Comparison of ENCODE assay signal across 31 cellular contexts in the genomic region with DNA sequence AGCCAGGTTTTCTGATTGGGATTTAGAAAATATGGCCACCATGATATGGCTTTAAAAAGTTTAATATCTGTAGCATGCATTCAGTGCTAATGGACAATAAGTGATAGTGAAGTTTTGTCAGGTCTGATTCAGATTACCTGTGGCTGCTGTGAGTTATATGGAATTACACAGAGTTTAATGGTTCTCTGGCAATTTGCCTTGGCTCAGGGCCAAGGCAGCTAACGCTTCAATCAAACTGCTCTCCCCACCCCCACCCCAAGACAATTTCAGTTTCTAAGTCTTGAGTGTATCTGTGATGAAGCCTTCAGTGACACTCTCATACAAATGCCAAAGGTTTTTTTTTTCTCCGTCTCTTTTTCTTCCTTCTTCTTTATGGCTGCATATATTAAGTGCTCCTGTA.
A peak's percentile ranks its signal among the peaks of the same experiment; 100 is the strongest.
DNase-seq lines count a peak whose midpoint lies in the region; ATAC-seq and TF ChIP-seq lines count a peak whose summit lies in the region.
"Had no signal": no experiment of that assay in that cellular context is flagged by ENCODE, and none has a peak within 500 bp of the region (broad histone marks: within the 10 kb centered on the region; RNA-seq: fewer than 3 reads in every experiment).

No MANE protein-coding gene starts in this region.

- no peak overlapping the region for H3K27ac Mint-ChIP-seq in activated T-helper 1 cell treated with anti-CD3 and anti-CD28 coated beads, Interleukin-12 subunit alpha, Interleukin-12 subunit beta, Interleukin-2, Interleukin-4 antibody, amounts not matched to agents 30 ng/mL and 10 ng/mL and 1 ng/mL, durations not matched to agents 14 hours and 24 hours and 36 hours
- H3K27ac Mint-ChIP-seq: H9; natural killer cell; stimulated activated naive B cell treated with anti-CD40 and anti-IgM and Interleukin-4, amounts not matched to agents 10 μg/mL and 1 μg/mL and 100 μg/mL, for 72 hours; WTC11 had no signal

- H3K36me3 ChIP-seq in SJCRH30, result no peaks in the 10 kb centered on the region
- H3K36me3 ChIP-seq in right lobe of liver, result no peaks in the 10 kb centered on the region
- H3K36me3 ChIP-seq: BLaER1, ovary, spleen had no signal

- H3K27ac ChIP-seq in SJCRH30, result peak overlapping the region; percentile 67; the same call in 1 of the 2 replicates
- no peak overlapping the region for H3K27ac ChIP-seq in right lobe of liver
- H3K27ac ChIP-seq: BLaER1, epithelial cell of prostate, ovary, spleen had no signal

- H3K4me3 Mint-ChIP-seq in activated T-helper 1 cell treated with anti-CD3 and anti-CD28 coated beads, Interleukin-12 subunit alpha, Interleukin-12 subunit beta, Interleukin-2, Interleukin-4 antibody, amounts not matched to agents 30 ng/mL and 10 ng/mL and 1 ng/mL, durations not matched to agents 14 hours and 24 hours and 36 hours, result no peak overlapping the region
- H3K4me3 Mint-ChIP-seq: H9; natural killer cell; stimulated activated naive B cell treated with anti-CD40 and anti-IgM and Interleukin-4, amounts not matched to agents 10 μg/mL and 1 μg/mL and 100 μg/mL, for 72 hours; WTC11 had no signal

- ATAC-seq in right lobe of liver, result no peak
- ATAC-seq: left cardiac atrium; natural killer cell; Right ventricle myocardium inferior; stimulated activated naive B cell treated with anti-CD40 and anti-IgM and Interleukin-4, amounts not matched to agents 10 μg/mL and 1 μg/mL and 100 μg/mL, for 72 hours; WTC11 had no signal

- no peaks in the 10 kb centered on the region for H3K36me3 Mint-ChIP-seq in activated T-helper 1 cell treated with anti-CD3 and anti-CD28 coated beads, Interleukin-12 subunit alpha, Interleukin-12 subunit beta, Interleukin-2, Interleukin-4 antibody, amounts not matched to agents 30 ng/mL and 10 ng/mL and 1 ng/mL, durations not matched to agents 14 hours and 24 hours and 36 hours (ENCODE audit: low read depth)
- H3K36me3 Mint-ChIP-seq: natural killer cell; stimulated activated naive B cell treated with anti-CD40 and anti-IgM and Interleukin-4, amounts not matched to agents 10 μg/mL and 1 μg/mL and 100 μg/mL, for 72 hours; WTC11 had no signal

- H3K4me3 ChIP-seq in SJCRH30 (no peak overlapping the region), right lobe of liver (no peak overlapping the region)
- H3K4me3 ChIP-seq: BLaER1, ovary, spleen had no signal

- no peaks in the 10 kb centered on the region for H3K27me3 ChIP-seq in SJCRH30
- peaks cover 0 to 14% of the 10 kb centered on the region in 2 donors for H3K27me3 ChIP-seq in right lobe of liver
- H3K27me3 ChIP-seq: ovary had no signal

- intact Hi-C loops in right lobe of liver (cut with DNase I), result no loop called here
- intact Hi-C loops in activated T-helper 1 cell treated with anti-CD3 and anti-CD28 coated beads, Interleukin-12 subunit alpha, Interleukin-12 subunit beta, Interleukin-2, Interleukin-4 antibody, amounts not matched to agents 30 ng/mL and 10 ng/mL and 1 ng/mL, durations not matched to agents 14 hours and 24 hours and 36 hours (cut with micrococcal nuclease), result no loop called here

- WGBS in right lobe of liver (ENCODE audit: insufficient coverage, low coverage, low lambda C conversion rate, missing lambda C conversion rate), result 44% methylated on average over 2 of the region's 2 CpGs

- in situ Hi-C loops in Caki2 (cut with HindIII; ENCODE audit: low pct_unique_long_range_greater_than_20kb, low sequenced_read_pairs), result no loop called here

- H3K27me3 Mint-ChIP-seq in activated T-helper 1 cell treated with anti-CD3 and anti-CD28 coated beads, Interleukin-12 subunit alpha, Interleukin-12 subunit beta, Interleukin-2, Interleukin-4 antibody, amounts not matched to agents 30 ng/mL and 10 ng/mL and 1 ng/mL, durations not matched to agents 14 hours and 24 hours and 36 hours (ENCODE audit: insufficient read depth), result peaks cover 7% of the 10 kb centered on the region

- no peaks in the 10 kb centered on the region for H3K9me3 ChIP-seq in SJCRH30 (replicated peaks)
- H3K9me3 ChIP-seq in right lobe of liver, result no peaks in the 10 kb centered on the region
- H3K9me3 ChIP-seq: ovary, spleen had no signal

- H3K4me1 ChIP-seq in SJCRH30 (peaks cover 21% of the 10 kb centered on the region), right lobe of liver (no peaks in the 10 kb centered on the region)
- H3K4me1 ChIP-seq: BLaER1, spleen had no signal

- no peaks in the 10 kb centered on the region for H3K4me1 Mint-ChIP-seq in activated T-helper 1 cell treated with anti-CD3 and anti-CD28 coated beads, Interleukin-12 subunit alpha, Interleukin-12 subunit beta, Interleukin-2, Interleukin-4 antibody, amounts not matched to agents 30 ng/mL and 10 ng/mL and 1 ng/mL, durations not matched to agents 14 hours and 24 hours and 36 hours (ENCODE audit: low read depth)
- H3K4me1 Mint-ChIP-seq: natural killer cell; stimulated activated naive B cell treated with anti-CD40 and anti-IgM and Interleukin-4, amounts not matched to agents 10 μg/mL and 1 μg/mL and 100 μg/mL, for 72 hours had no signal

- no peak for TF ChIP-seq POLR2A in right lobe of liver (IDR thresholded peaks at IDR 0.05)

- peak; percentile 6 for DNase-seq in Caki2 (ENCODE audit: low read depth)
- peak; percentile 39 for DNase-seq in M059J (ENCODE audit: low read depth)
- DNase-seq in SJCRH30, result peak in 1 of 2 experiments; percentile 39
- DNase-seq in left kidney (ENCODE audit: low read depth, low spot score), result peak; percentile 39
- no peak for DNase-seq in inferior parietal cortex (ENCODE audit: extremely low spot score)
- DNase-seq in right lobe of liver, result no peak
- no peak for DNase-seq in NCI-H446 treated with DMSO at 0.1 percent for 48 hours (lab: John Stamatoyannopoulos, UW)
- no peak for DNase-seq in activated T-helper 1 cell treated with anti-CD3 and anti-CD28 coated beads, Interleukin-12 subunit alpha, Interleukin-12 subunit beta, Interleukin-2, Interleukin-4 antibody, amounts not matched to agents 30 ng/mL and 10 ng/mL and 1 ng/mL, durations not matched to agents 14 hours and 24 hours and 36 hours (ENCODE audit: low spot score)
- DNase-seq: ACHN; activated naive CD4-positive, alpha-beta T cell treated with anti-CD3 and anti-CD28 coated beads, Interleukin-2, amount 50 U/mL, for 16 hours; caudate nucleus; COR-L47; DMS79 treated with DMSO at 0.1 percent for 48 hours; H9; head of caudate nucleus; Kasumi-1; left cardiac atrium; midbrain; natural killer cell; NCI-H1048; NCI-H2029 treated with DMSO at 0.1 percent for 48 hours; NCI-H446; ovary; spleen; stimulated activated CD4-positive, alpha-beta T cell treated with anti-CD3 and anti-CD28 coated beads, Interleukin-2, amount 100 ng/mL, for 48 hours; stimulated activated naive B cell treated with anti-CD40 and anti-IgM and Interleukin-4, amounts not matched to agents 10 μg/mL and 1 μg/mL and 100 μg/mL, for 72 hours; T1000 had no signal

- no peak for TF ChIP-seq CTCF in right lobe of liver (IDR thresholded peaks at IDR 0.05)

- no peaks in the 10 kb centered on the region for H3K9me3 Mint-ChIP-seq in activated T-helper 1 cell treated with anti-CD3 and anti-CD28 coated beads, Interleukin-12 subunit alpha, Interleukin-12 subunit beta, Interleukin-2, Interleukin-4 antibody, amounts not matched to agents 30 ng/mL and 10 ng/mL and 1 ng/mL, durations not matched to agents 14 hours and 24 hours and 36 hours
- H3K9me3 Mint-ChIP-seq: natural killer cell; stimulated activated naive B cell treated with anti-CD40 and anti-IgM and Interleukin-4, amounts not matched to agents 10 μg/mL and 1 μg/mL and 100 μg/mL, for 72 hours; WTC11 had no signal

Comparison
In these comparisons a context has a peak if more than half of its experiments do, and no peak if none do; other contexts are left out.
1. DNase-seq: peak in Caki2 (single experiment), M059J (single experiment) and left kidney (single experiment); none in inferior parietal cortex (single experiment), right lobe of liver (0 of 3), NCI-H446 treated with DMSO at 0.1 percent for 48 hours (single experiment) and activated T-helper 1 cell treated with anti-CD3 and anti-CD28 coated beads, Interleukin-12 subunit alpha, Interleukin-12 subunit beta, Interleukin-2, Interleukin-4 antibody, amounts not matched to agents 30 ng/mL and 10 ng/mL and 1 ng/mL, durations not matched to agents 14 hours and 24 hours and 36 hours (single experiment).